In the genomic region with DNA sequence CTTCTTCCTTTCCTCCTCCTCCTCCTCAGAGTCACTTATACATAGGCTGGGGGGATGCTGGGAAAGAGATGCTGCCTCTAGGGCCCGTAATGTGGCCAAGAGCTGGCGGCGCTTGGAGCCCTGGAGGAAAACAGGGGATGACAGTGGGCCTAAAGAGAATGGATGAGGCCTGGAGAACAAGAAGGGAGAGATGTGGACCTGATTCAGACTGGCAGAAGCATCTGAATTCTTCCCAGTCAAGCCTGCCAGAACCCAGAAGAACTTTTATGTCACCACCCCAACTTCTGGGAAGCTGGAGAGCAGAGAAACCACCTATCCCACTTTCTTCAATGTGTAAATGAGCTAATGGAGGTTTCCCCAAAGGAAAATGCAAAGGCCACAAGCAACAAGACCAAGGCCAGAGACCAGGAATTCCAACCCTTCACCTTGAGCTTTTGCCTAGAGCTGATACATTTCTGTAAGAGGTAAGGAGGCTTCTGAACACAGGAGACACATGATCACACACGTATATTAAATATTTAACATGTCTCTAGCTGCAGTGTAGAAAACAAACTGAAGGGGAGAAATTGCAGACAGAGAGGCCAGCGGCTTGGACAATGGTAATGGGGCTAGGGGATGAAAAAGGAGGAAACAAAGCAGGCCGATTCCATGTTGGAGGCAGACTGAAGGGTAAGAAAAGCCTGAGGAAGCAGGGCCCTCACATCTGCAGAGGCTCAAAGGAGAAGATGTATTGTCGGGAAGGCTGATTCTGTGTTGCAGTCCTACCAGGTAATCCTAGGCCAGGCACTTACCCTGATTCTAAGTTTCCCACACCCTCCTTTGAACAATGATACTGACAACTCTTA, we compare ENCODE assay signal across 1 cellular context.
TF ChIP-seq lines count a peak whose summit lies in the region.

No MANE protein-coding gene starts in this region.

TF ChIP-seq in liver, 16 proteins besides CTCF, POLR2A, EP300 and RAD21:
- no peak for TF ChIP-seq ZBTB33 (IDR thresholded peaks at IDR 0.05)
- TF ChIP-seq, protein P1, sequence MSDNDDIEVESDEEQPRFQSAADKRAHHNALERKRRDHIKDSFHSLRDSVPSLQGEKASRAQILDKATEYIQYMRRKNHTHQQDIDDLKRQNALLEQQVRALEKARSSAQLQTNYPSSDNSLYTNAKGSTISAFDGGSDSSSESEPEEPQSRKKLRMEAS (IDR thresholded peaks at IDR 0.05) = no peak
- no peak for TF ChIP-seq GABPA (IDR thresholded peaks at IDR 0.05 in 1 of 2, conservative IDR thresholded peaks at IDR 0.05 in 1 of 2)
- TF ChIP-seq SP1 (IDR thresholded peaks at IDR 0.05) = no peak
